Comparison of ENCODE assay signal across 13 cellular contexts in the genomic region with DNA sequence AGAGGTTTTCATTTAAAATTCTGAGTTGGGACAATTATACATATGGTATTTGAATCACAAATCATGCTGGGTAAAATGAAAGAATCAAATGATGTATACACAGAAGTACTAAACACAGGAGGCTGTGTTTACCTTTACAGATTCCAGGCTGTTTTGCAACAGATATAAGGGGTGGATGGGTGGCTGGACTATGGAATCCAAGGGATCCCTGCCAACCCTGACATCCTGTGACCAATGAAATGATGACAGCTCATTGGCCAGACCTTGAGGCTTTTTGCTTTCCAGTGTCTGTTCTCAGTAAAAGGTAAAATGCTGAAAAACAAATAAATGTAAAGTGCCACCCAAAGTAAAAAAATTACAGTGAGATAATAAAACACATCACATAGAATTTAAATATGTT. TPM values are rescaled to one million over a fixed set of nuclear protein-coding genes. Genes with fewer than 3 reads are reported as not detected.
A peak's percentile ranks its signal among the peaks of the same experiment; 100 is the strongest.
DNase-seq lines count a peak whose midpoint lies in the region; ATAC-seq and TF ChIP-seq lines count a peak whose summit lies in the region.
"Had no signal": no experiment of that assay in that cellular context is flagged by ENCODE, and none has a peak within 500 bp of the region (broad histone marks: within the 10 kb centered on the region; RNA-seq: fewer than 3 reads in every experiment).

No MANE protein-coding gene starts in this region.

- DNase-seq in AG04449 (ENCODE audit: low read depth, low spot score) = peak; percentile 31
- DNase-seq in HT-29 (ENCODE audit: low spot score) = peak; percentile 28
- peak; percentile 73 for DNase-seq in brain microvascular endothelial cell
- DNase-seq in iris pigment epithelial cell (ENCODE audit: low read depth) = peak; percentile 98
- no peak for DNase-seq in T-helper 1 cell
- no peak for DNase-seq in activated CD4-positive, alpha-beta memory T cell treated with anti-CD3 and anti-CD28 coated beads for 36 hours
- DNase-seq: dorsolateral prefrontal cortex, RPMI8226 had no signal

- no peaks in the 10 kb centered on the region for H3K27me3 ChIP-seq in brain microvascular endothelial cell (replicated peaks)
- H3K27me3 ChIP-seq: BLaER1 treated with 17β-estradiol and CSF1 and Interleukin-3, amounts not matched to agents 10 nM and 100 nM; dorsolateral prefrontal cortex had no signal

- H3K9me3 Mint-ChIP-seq in activated CD4-positive, alpha-beta memory T cell treated with anti-CD3 and anti-CD28 coated beads for 36 hours = peaks cover 6% of the 10 kb centered on the region

- H3K36me3 Mint-ChIP-seq in activated CD4-positive, alpha-beta memory T cell treated with anti-CD3 and anti-CD28 coated beads for 36 hours = no peaks in the 10 kb centered on the region

- no peaks in the 10 kb centered on the region for H3K4me1 Mint-ChIP-seq in activated CD4-positive, alpha-beta memory T cell treated with anti-CD3 and anti-CD28 coated beads for 36 hours (ENCODE audit: low read depth)

- intact Hi-C loops in activated CD4-positive, alpha-beta memory T cell treated with anti-CD3 and anti-CD28 coated beads for 36 hours (cut with micrococcal nuclease) = no loop called here

- ATAC-seq in GM21526 (IDR thresholded peaks at IDR 0.05; ENCODE audit: low FRiP score, unreplicated experiment) (no peak), HG03045 (IDR thresholded peaks at IDR 0.05; ENCODE audit: unreplicated experiment) (no peak)
- ATAC-seq: activated CD4-positive, CD25-positive, alpha-beta regulatory T cell treated with anti-CD3 and anti-CD28 coated beads, Interleukin-2, amount 50 U/mL, for 24 hours had no signal

- no peak for TF ChIP-seq CTCF in AG04449 (IDR thresholded peaks at IDR 0.05; ENCODE audit: insufficient read depth, low read length, missing control alignments)
- no peak for TF ChIP-seq CTCF in brain microvascular endothelial cell (IDR thresholded peaks at IDR 0.05; ENCODE audit: low read depth, low read length, missing control alignments)

- CTCF ChIA-PET in AG04449 (lab: Yijun Ruan, JAX) = interaction anchor here (1.2 kb wide), 1 partner anchor 351 kb away, joined by 3 read pairs; no protein-coding TSS in a partner anchor
- CTCF ChIA-PET in activated CD4-positive, alpha-beta memory T cell treated with anti-CD3 and anti-CD28 coated beads for 36 hours (lab: Charles Lee) = no interaction called here

- POLR2A ChIA-PET in AG04449 (lab: Yijun Ruan, JAX) = no interaction called here
- POLR2A ChIA-PET in activated CD4-positive, alpha-beta memory T cell treated with anti-CD3 and anti-CD28 coated beads for 36 hours (lab: Charles Lee) = no interaction called here

- no peak overlapping the region for H3K4me3 ChIP-seq in AG04449 (ENCODE audit: low read depth, low read length)
- no peak overlapping the region for H3K4me3 ChIP-seq in brain microvascular endothelial cell (ENCODE audit: low read depth, low read length)
- H3K4me3 ChIP-seq: BLaER1 treated with 17β-estradiol and CSF1 and Interleukin-3, amounts not matched to agents 10 nM and 100 nM; dorsolateral prefrontal cortex had no signal

- in situ Hi-C loops in brain microvascular endothelial cell (cut with HindIII; ENCODE audit: low pct_ligation_motif_present, low sequenced_read_pairs) = no loop called here

- H3K27ac ChIP-seq in brain microvascular endothelial cell = no peak overlapping the region
- H3K27ac ChIP-seq: BLaER1 treated with 17β-estradiol and CSF1 and Interleukin-3, amounts not matched to agents 10 nM and 100 nM; dorsolateral prefrontal cortex had no signal

- H3K27ac Mint-ChIP-seq in activated CD4-positive, alpha-beta memory T cell treated with anti-CD3 and anti-CD28 coated beads for 36 hours = no peak overlapping the region

- H3K36me3 ChIP-seq in brain microvascular endothelial cell (replicated peaks) = no peaks in the 10 kb centered on the region
- H3K36me3 ChIP-seq: BLaER1 treated with 17β-estradiol and CSF1 and Interleukin-3, amounts not matched to agents 10 nM and 100 nM had no signal

- H3K4me3 Mint-ChIP-seq in activated CD4-positive, alpha-beta memory T cell treated with anti-CD3 and anti-CD28 coated beads for 36 hours = no peak overlapping the region

- H3K27me3 Mint-ChIP-seq in activated CD4-positive, alpha-beta memory T cell treated with anti-CD3 and anti-CD28 coated beads for 36 hours = no peaks in the 10 kb centered on the region

RNA-seq across cellular contexts. Expression of a gene that starts 3.3 kb away (rescaled TPM):
- not detected in 2 replicates for total RNA-seq in HT-29 (2014; rRNA removed; shearing (Covaris generic))
- total RNA-seq in activated CD4-positive, alpha-beta memory T cell treated with anti-CD3 and anti-CD28 coated beads for 36 hours = not detected
- total RNA-seq: omental fat pad had no signal

Comparison
In these comparisons a context has a peak if more than half of its experiments do, and no peak if none do; other contexts are left out.
1. DNase-seq: peak in AG04449 (single experiment), HT-29 (single experiment), brain microvascular endothelial cell (single experiment) and iris pigment epithelial cell (single experiment); none in T-helper 1 cell (0 of 5) and activated CD4-positive, alpha-beta memory T cell treated with anti-CD3 and anti-CD28 coated beads for 36 hours (single experiment).